Comparison of ENCODE assay signal across 29 cellular contexts in the genomic region with DNA sequence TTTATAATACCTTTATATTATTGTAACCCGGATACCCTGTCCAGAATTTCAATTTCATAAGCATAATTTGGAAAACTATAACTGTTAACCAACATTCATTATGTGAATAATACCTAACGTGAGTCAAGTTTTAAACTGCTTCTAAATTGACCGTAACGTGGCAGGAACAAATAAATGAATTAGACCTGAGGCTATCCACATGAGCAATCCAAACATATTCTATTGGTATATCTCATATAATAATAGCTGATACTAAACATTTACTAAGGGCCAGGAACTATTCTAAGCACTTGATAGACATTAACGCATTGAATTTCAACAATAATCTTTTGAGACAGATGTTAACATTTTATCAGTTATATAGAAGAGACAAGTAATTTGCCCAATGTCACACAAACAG.
"Had no signal": no experiment of that assay in that cellular context is flagged by ENCODE, and none has a peak within 500 bp of the region (broad histone marks: within the 10 kb centered on the region; RNA-seq: fewer than 3 reads in every experiment).

No MANE protein-coding gene starts in this region.

- H3K4me1 ChIP-seq: body of pancreas, breast epithelium had no signal

- DNase-seq: activated B cell treated with CpG ODN at 0.5 μM for 24 hours; activated CD4-positive, alpha-beta memory T cell treated with anti-CD3 and anti-CD28 coated beads, Interleukin-2, amount 10 ng/mL, durations not matched to agents 7 days and 5 days; activated CD4-positive, alpha-beta T cell treated with anti-CD3 and anti-CD28 coated beads for 4 hours; activated CD4-positive, alpha-beta T cell treated with anti-CD3 and anti-CD28 coated beads, Interleukin-2, amount 10 ng/mL, durations not matched to agents 24 days and 14 days; activated CD4-positive, alpha-beta T cell treated with anti-CD3 and anti-CD28 coated beads, Interleukin-2, amount 50 U/mL, for 1 hour; activated CD4-positive, alpha-beta T cell treated with anti-CD3 and anti-CD28 coated beads, Interleukin-2, amount 50 U/mL, for 48 hours; activated CD4-positive, CD25-positive, alpha-beta regulatory T cell treated with anti-CD3 and anti-CD28 coated beads, Interleukin-2, amount 50 U/mL, for 72 hours; activated CD8-positive, alpha-beta memory T cell treated with anti-CD3 and anti-CD28 coated beads for 24 hours; activated CD8-positive, alpha-beta memory T cell treated with anti-CD3 and anti-CD28 coated beads, Interleukin-2, amount 10 ng/mL, durations not matched to agents 7 days and 5 days; activated CD8-positive, alpha-beta memory T cell treated with anti-CD3 and anti-CD28 coated beads, Interleukin-2, amount 50 U/mL, for 48 hours; activated CD8-positive, alpha-beta T cell treated with anti-CD3 and anti-CD28 coated beads, Interleukin-2, amount 10 ng/mL, durations not matched to agents 7 days and 5 days; activated effector memory CD4-positive, alpha-beta T cell treated with Interleukin-2 at 50 U/mL for 16 hours; activated gamma-delta T cell; activated naive CD4-positive, alpha-beta T cell treated with anti-CD3 and anti-CD28 coated beads, Interleukin-2, amount 10 ng/mL, durations not matched to agents 7 days and 5 days; activated naive CD4-positive, alpha-beta T cell treated with Interleukin-2 at 50 U/mL for 16 hours; activated naive CD8-positive, alpha-beta T cell treated with anti-CD3 and anti-CD28 coated beads, Interleukin-2, amount 10 ng/mL, durations not matched to agents 7 days and 5 days; activated naive CD8-positive, alpha-beta T cell treated with anti-CD3 and anti-CD28 coated beads, Interleukin-2, amount 50 U/mL, for 24 hours; activated T-cell treated with anti-CD3 and anti-CD28 coated beads, Interleukin-2, amount 50 U/mL, for 24 hours; activated T-cell treated with anti-CD3 and anti-CD28 coated beads, Interleukin-2, amount 50 U/mL, for 48 hours; amygdala; anterior cingulate cortex; body of pancreas; brain microvascular endothelial cell; central memory CD4-positive, alpha-beta T cell; T-helper 2 cell; T-helper 9 cell had no signal

- H3K9me3 ChIP-seq: body of pancreas had no signal

- ATAC-seq: activated CD8-positive, alpha-beta memory T cell treated with anti-CD3 and anti-CD28 coated beads, Interleukin-2, amount 10 ng/mL, durations not matched to agents 7 days and 5 days; activated CD8-positive, alpha-beta T cell treated with anti-CD3 and anti-CD28 coated beads, Interleukin-2, amount 10 ng/mL, durations not matched to agents 7 days and 5 days; activated naive CD8-positive, alpha-beta T cell treated with anti-CD3 and anti-CD28 coated beads, Interleukin-2, amount 50 U/mL, for 24 hours; body of pancreas had no signal

- H3K27me3 ChIP-seq: body of pancreas, brain microvascular endothelial cell, breast epithelium had no signal

- H3K27ac ChIP-seq: body of pancreas, brain microvascular endothelial cell, breast epithelium, coronary artery, VCaP had no signal

- H3K4me3 ChIP-seq: body of pancreas, breast epithelium, coronary artery had no signal

- H3K36me3 ChIP-seq: brain microvascular endothelial cell, breast epithelium had no signal
